8 cellular contexts compared by ENCODE assay signal in the genomic region with DNA sequence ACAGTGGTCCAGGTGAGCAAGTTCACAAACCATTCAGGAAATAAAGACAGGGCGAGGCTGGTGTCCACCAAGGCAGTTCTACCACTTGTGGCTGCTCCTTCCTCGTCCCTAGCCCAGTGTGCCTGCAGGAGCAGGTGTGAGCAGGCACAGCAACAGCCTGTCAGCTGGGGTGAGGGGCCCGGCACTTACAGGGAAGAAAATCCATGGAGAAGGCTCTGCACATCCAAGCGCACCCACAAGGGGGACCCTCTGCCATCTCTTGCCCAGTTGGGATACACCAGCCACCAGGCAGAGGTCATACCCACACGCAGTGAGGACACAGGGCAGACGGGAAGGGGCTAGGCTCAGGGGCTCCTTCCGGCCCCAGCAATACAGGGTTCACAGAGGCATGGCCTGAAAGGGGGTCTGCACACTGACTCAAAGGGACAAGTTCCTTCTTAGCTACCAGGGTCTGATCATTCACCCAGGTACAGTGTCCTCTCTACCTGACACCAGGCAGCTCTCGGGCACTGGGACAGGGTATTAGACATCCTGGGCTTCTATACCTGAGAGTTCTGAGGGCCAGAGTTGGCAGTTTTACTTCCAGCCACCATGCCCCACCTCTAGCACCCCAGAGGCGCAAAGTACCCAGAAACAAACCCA. TPM values are rescaled to one million over a fixed set of nuclear protein-coding genes. Genes with fewer than 3 reads are reported as not detected.
A peak's percentile ranks its signal among the peaks of the same experiment; 100 is the strongest.
DNase-seq lines count a peak whose midpoint lies in the region; ATAC-seq, FAIRE-seq and TF ChIP-seq lines count a peak whose summit lies in the region.

No MANE protein-coding gene starts in this region.

- POLR2A ChIA-PET in K562 (lab: Yijun Ruan, JAX), result interaction anchor here (0.9 to 1.4 kb wide), 3 partner anchors 11 to 74 kb away, joined by 3 to 5 read pairs (median 3); no protein-coding TSS in a partner anchor

- H3K27ac ChIP-seq in K562 (ENCODE audit: extremely low read depth, low read depth, low read length) (no peak overlapping the region), substantia nigra (ENCODE audit: low read depth, low read length, poor library complexity, severe bottlenecking) (peak overlapping the region; percentile 19)

- H3K36me3 Mint-ChIP-seq in immature natural killer cell, result peaks cover 16 to 33% (median 23%) of the 10 kb centered on the region in 3 donors

- no peak for TF ChIP-seq EP300 in K562 (IDR thresholded peaks at IDR 0.05; ENCODE audit: low read length)

- no peak overlapping the region for H3K27ac Mint-ChIP-seq in stimulated activated naive CD8-positive, alpha-beta T cell treated with anti-CD3 and anti-CD28 coated beads, Interleukin-15, amount 100 ng/mL, for 72 hours
- peak overlapping the region; percentile 91 to 98 (median 94) for H3K27ac Mint-ChIP-seq in immature natural killer cell

- H3K4me3 Mint-ChIP-seq in stimulated activated naive CD8-positive, alpha-beta T cell treated with anti-CD3 and anti-CD28 coated beads, Interleukin-15, amount 100 ng/mL, for 72 hours, result no peak overlapping the region
- peak overlapping the region in 4 of 5 donors; percentile 6 to 56 (median 24) for H3K4me3 Mint-ChIP-seq in immature natural killer cell

- in situ Hi-C loops in K562 (cut with MboI), result loop anchor here (10.0 kb wide), 1 partner anchor 443 kb away; the partner anchor contains the start of gene SEC14L5

- no peak overlapping the region for H3K4me3 ChIP-seq in K562

- intact Hi-C loops in K562 (cut with micrococcal nuclease), result no loop called here

- H3K79me2 ChIP-seq in K562 (ENCODE audit: control insufficient read depth, insufficient read depth, low read length), result no peaks in the 10 kb centered on the region

- H3K36me3 ChIP-seq in K562 (ENCODE audit: control insufficient read depth, insufficient read depth, low read length), result peaks cover 64% of the 10 kb centered on the region; the same call in 2 of the 3 replicates

- BruUV-seq in K562 (replicated peaks; lab: Mats Ljungman, UMichigan), result no TSS peak

- 0 out of 2 replicates have a peak, but pooled peaks cover 3% of the 10 kb centered on the region for H4K20me1 ChIP-seq in K562 (replicated peaks; ENCODE audit: control insufficient read depth, insufficient read depth, low read length)

- no peaks in the 10 kb centered on the region for H3K27me3 ChIP-seq in K562 (ENCODE audit: control insufficient read depth in 2 of 2, insufficient read depth in 2 of 2, low read length in 2 of 2)

- H3K9me3 ChIP-seq in K562 (replicated peaks; ENCODE audit: control insufficient read depth, insufficient read depth, low read depth, low read length), result no peaks in the 10 kb centered on the region

- TF ChIP-seq RAD21 in K562 (CRISPR knock-in tag; conservative IDR thresholded peaks at IDR 0.05 in 1 of 2, IDR thresholded peaks at IDR 0.05 in 1 of 2), result peak in 1 of 2 experiments; percentile 43; a peak in 3 of 4 replicates

- peak; percentile 30 for DNase-seq in stimulated activated naive CD8-positive, alpha-beta T cell treated with anti-CD3 and anti-CD28 coated beads, Interleukin-15, Interleukin-2, amounts not matched to agents 100 U/mL and 50 U/mL, for 24 hours
- DNase-seq in stimulated activated naive CD8-positive, alpha-beta T cell treated with anti-CD3 and anti-CD28 coated beads, Interleukin-15, amount 100 ng/mL, for 72 hours, result no peak
- DNase-seq in NCI-H2196 treated with DMSO at 0.1 percent for 48 hours (lab: John Stamatoyannopoulos, UW; ENCODE audit: unreplicated experiment), result peak; percentile 42
- DNase-seq in K562 (ENCODE audit: extremely low read depth in 1 of 4, low spot score in 3 of 4), result peak; percentile 43 to 57 (median 48)
- no peak for DNase-seq in immature natural killer cell
- DNase-seq in substantia nigra (lab: John Stamatoyannopoulos, UW), result peak in 33 of 49 donors; percentile 16 to 68 (median 43)
- no peak for DNase-seq in occipital lobe (lab: John Stamatoyannopoulos, UW)

- TF ChIP-seq POLR2A in K562 (conservative IDR thresholded peaks at IDR 0.05), result no peak

- CTCF ChIA-PET in K562 (lab: Yijun Ruan, JAX; ENCODE audit: low intra/inter-chr PET ratio), result no interaction called here

- peaks cover 68% of the 10 kb centered on the region for H3K4me1 Mint-ChIP-seq in stimulated activated naive CD8-positive, alpha-beta T cell treated with anti-CD3 and anti-CD28 coated beads, Interleukin-15, amount 100 ng/mL, for 72 hours
- peaks cover 72 to 75% of the 10 kb centered on the region in 2 donors for H3K4me1 Mint-ChIP-seq in immature natural killer cell

- H3K9me3 Mint-ChIP-seq in stimulated activated naive CD8-positive, alpha-beta T cell treated with anti-CD3 and anti-CD28 coated beads, Interleukin-15, amount 100 ng/mL, for 72 hours, result no peaks in the 10 kb centered on the region
- H3K9me3 Mint-ChIP-seq in immature natural killer cell, result no peaks in the 10 kb centered on the region

- 0 out of 4 replicates have a peak overlapping the region, but pooled peaks of 1 of the 2 experiments have one; percentile 15 for H3K9ac ChIP-seq in K562 (ENCODE audit: insufficient read depth in 1 of 2, low read depth in 2 of 2, low read length in 2 of 2)

- no peaks in the 10 kb centered on the region for H3K9me1 ChIP-seq in K562 (ENCODE audit: control insufficient read depth, insufficient read depth, low read length)

- H3K4me1 ChIP-seq in K562 (replicated peaks in 1 of 2; ENCODE audit: control insufficient read depth in 2 of 2, insufficient read depth in 2 of 2, low read length in 2 of 2), result peaks cover 0 to 14% of the 10 kb centered on the region in 2 experiments; a peak in 2 of 5 replicates

- no peaks in the 10 kb centered on the region for H3K27me3 Mint-ChIP-seq in stimulated activated naive CD8-positive, alpha-beta T cell treated with anti-CD3 and anti-CD28 coated beads, Interleukin-15, amount 100 ng/mL, for 72 hours
- peaks cover 0 to 5% (median 2%) of the 10 kb centered on the region in 3 donors for H3K27me3 Mint-ChIP-seq in immature natural killer cell (ENCODE audit: low read depth in 3 of 3)

- peak; percentile 19 for FAIRE-seq in K562 (lab: Jason Lieb, UNC)

- H2AFZ ChIP-seq in K562 (ENCODE audit: low read depth, low read length), result no peak overlapping the region

- WGBS in K562 (ENCODE audit: insufficient coverage, low coverage, missing lambda C conversion rate), result 81% methylated on average over 8 of the region's 9 CpGs

- no peak for ATAC-seq in stimulated activated naive CD8-positive, alpha-beta T cell treated with anti-CD3 and anti-CD28 coated beads, Interleukin-15, Interleukin-2, amounts not matched to agents 100 U/mL and 50 U/mL, for 24 hours
- ATAC-seq in stimulated activated naive CD8-positive, alpha-beta T cell treated with anti-CD3 and anti-CD28 coated beads, Interleukin-15, amount 100 ng/mL, for 72 hours, result no peak
- ATAC-seq in K562, result peak; percentile 82
- ATAC-seq in HG03280 (IDR thresholded peaks at IDR 0.05; ENCODE audit: unreplicated experiment), result no peak

- TF ChIP-seq CTCF in K562 (IDR thresholded peaks at IDR 0.05 in 2 of 3, conservative IDR thresholded peaks at IDR 0.05 in 1 of 3; ENCODE audit: insufficient read depth in 2 of 3, low read depth in 1 of 3, low read length in 3 of 3), result peak; percentile 58 to 70 (median 65)

- H3K4me2 ChIP-seq in K562 (ENCODE audit: insufficient read depth, low read length), result no peak overlapping the region

RNA-seq across cellular contexts. Expression of gene CDIP1, which starts 27.0 kb away (rescaled TPM):
- not detected in 2 replicates for total RNA-seq in K562 (2011; cell fraction: chromatin; rRNA removed; ENCODE audit: low replicate concordance)
- not detected in 2 replicates for total RNA-seq in K562 (2011; cell fraction: nucleolus; rRNA removed)
- not detected in 2 replicates for total RNA-seq in K562 (2011; cell fraction: nucleoplasm; rRNA removed)
- total RNA-seq in K562 (2014; rRNA removed) (not detected in 2 replicates), K562 (2014; rRNA removed; fragmentation: Illumina TruSeq; extraction: Trizol) (not detected in 2 replicates), K562 (2015; rRNA removed; fragmentation: Illumina TruSeq; extraction: Trizol) (not detected in 2 replicates), K562 (2021) (0.18 and 0.29 TPM in 2 replicates), occipital lobe (11.1 TPM)
- polyA plus RNA-seq in K562 (2011; rRNA removed) (0.15 TPM in 1 of 2 replicates, not detected in the other), K562 (2014; fragmentation: Illumina TruSeq; extraction: Trizol) (not detected in 2 replicates), K562 (2014; fragmentation: Nextera tagmentation; extraction: Ambion mirVana) (not detected), K562 (2014; rRNA removed) (not detected in 2 replicates), immature natural killer cell (10 to 100 TPM; 26.9 to 51.9 (median 47.8) TPM)
- polyA plus RNA-seq in K562 (2011; cell fraction: cytosol; rRNA removed), result 0.07 TPM in 1 of 2 replicates, not detected in the other
- polyA plus RNA-seq in K562 (2011; cell fraction: nucleus; rRNA removed), result 0.10 and 0.18 TPM in 2 replicates
- 0.31 and 0.54 TPM in 2 replicates for polyA plus RNA-seq in K562 (2012)
- polyA minus RNA-seq in K562 (2011; rRNA and poly(A)+ RNA removed), result not detected in 2 replicates
- polyA minus RNA-seq in K562 (2011; cell fraction: cytosol; rRNA and poly(A)+ RNA removed), result 1.7 TPM in 1 of 2 replicates, not detected in the other
- 0.40 and 1.1 TPM in 2 replicates for polyA minus RNA-seq in K562 (2011; cell fraction: nucleus; rRNA and poly(A)+ RNA removed)

RNA-seq across cellular contexts. Expression of gene HMOX2, which starts 35.4 kb away (rescaled TPM):
- total RNA-seq in K562 (2011; cell fraction: chromatin; rRNA removed; ENCODE audit: low replicate concordance), result 31.3 and 64.7 TPM in 2 replicates
- 39.3 and 41.4 TPM in 2 replicates for total RNA-seq in K562 (2011; cell fraction: nucleolus; rRNA removed)
- total RNA-seq in K562 (2011; cell fraction: nucleoplasm; rRNA removed), result 40.9 and 52.2 TPM in 2 replicates
- 78.6 and 84.7 TPM in 2 replicates for total RNA-seq in K562 (2014; rRNA removed)
- 43.9 and 50.4 TPM in 2 replicates for total RNA-seq in K562 (2014; rRNA removed; fragmentation: Illumina TruSeq; extraction: Trizol)
- 60.0 and 66.7 TPM in 2 replicates for total RNA-seq in K562 (2015; rRNA removed; fragmentation: Illumina TruSeq; extraction: Trizol)
- 57.4 and 63.9 TPM in 2 replicates for total RNA-seq in K562 (2021)
- 55.5 and 55.8 TPM in 2 replicates for polyA plus RNA-seq in K562 (2011; rRNA removed)
- 47.4 and 72.1 TPM in 2 replicates for polyA plus RNA-seq in K562 (2011; cell fraction: cytosol; rRNA removed)
- 28.3 and 31.1 TPM in 2 replicates for polyA plus RNA-seq in K562 (2011; cell fraction: nucleus; rRNA removed)
- polyA plus RNA-seq in K562 (2012), result 55.2 and 61.7 TPM in 2 replicates
- polyA plus RNA-seq in K562 (2014; fragmentation: Illumina TruSeq; extraction: Trizol), result 62.8 and 71.3 TPM in 2 replicates
- polyA plus RNA-seq in K562 (2014; fragmentation: Nextera tagmentation; extraction: Ambion mirVana), result 10 to 100 TPM; 26.8 to 46.3 TPM
- polyA plus RNA-seq in K562 (2014; rRNA removed), result 87.4 and 88.1 TPM in 2 replicates
- 43.3 and 52.3 TPM in 2 replicates for polyA minus RNA-seq in K562 (2011; rRNA and poly(A)+ RNA removed)
- 16.7 and 17.6 TPM in 2 replicates for polyA minus RNA-seq in K562 (2011; cell fraction: cytosol; rRNA and poly(A)+ RNA removed)
- 13.6 and 15.0 TPM in 2 replicates for polyA minus RNA-seq in K562 (2011; cell fraction: nucleus; rRNA and poly(A)+ RNA removed)
- 100 to 1,000 TPM; 130 to 225 (median 196) TPM for polyA plus RNA-seq in immature natural killer cell
- 27.0 TPM for total RNA-seq in occipital lobe

RNA-seq across cellular contexts. Expression of gene NMRAL1, which starts 37.1 kb away (rescaled TPM):
- total RNA-seq in K562 (2011; cell fraction: chromatin; rRNA removed; ENCODE audit: low replicate concordance), result 43.9 and 112 TPM in 2 replicates
- 97.0 and 99.2 TPM in 2 replicates for total RNA-seq in K562 (2011; cell fraction: nucleolus; rRNA removed)
- total RNA-seq in K562 (2011; cell fraction: nucleoplasm; rRNA removed), result 59.2 and 66.6 TPM in 2 replicates
- total RNA-seq in K562 (2014; rRNA removed), result 111 and 116 TPM in 2 replicates
- 22.7 and 31.4 TPM in 2 replicates for total RNA-seq in K562 (2014; rRNA removed; fragmentation: Illumina TruSeq; extraction: Trizol)
- 62.5 and 66.7 TPM in 2 replicates for total RNA-seq in K562 (2015; rRNA removed; fragmentation: Illumina TruSeq; extraction: Trizol)
- total RNA-seq in K562 (2021), result 84.1 and 93.6 TPM in 2 replicates
- polyA plus RNA-seq in K562 (2011; rRNA removed), result 51.1 and 59.7 TPM in 2 replicates
- polyA plus RNA-seq in K562 (2011; cell fraction: cytosol; rRNA removed), result 105 and 154 TPM in 2 replicates
- 56.5 and 83.6 TPM in 2 replicates for polyA plus RNA-seq in K562 (2011; cell fraction: nucleus; rRNA removed)
- polyA plus RNA-seq in K562 (2012), result 64.0 and 95.8 TPM in 2 replicates
- polyA plus RNA-seq in K562 (2014; fragmentation: Illumina TruSeq; extraction: Trizol), result 63.2 and 88.3 TPM in 2 replicates
- 10 to 100 TPM in 1 of 2 experiments, 1 to 10 TPM in 1; 6.3 to 16.8 TPM for polyA plus RNA-seq in K562 (2014; fragmentation: Nextera tagmentation; extraction: Ambion mirVana)
- 83.9 and 90.2 TPM in 2 replicates for polyA plus RNA-seq in K562 (2014; rRNA removed)
- 37.2 and 42.5 TPM in 2 replicates for polyA minus RNA-seq in K562 (2011; rRNA and poly(A)+ RNA removed)
- 39.4 and 52.3 TPM in 2 replicates for polyA minus RNA-seq in K562 (2011; cell fraction: cytosol; rRNA and poly(A)+ RNA removed)
- 24.5 and 26.7 TPM in 2 replicates for polyA minus RNA-seq in K562 (2011; cell fraction: nucleus; rRNA and poly(A)+ RNA removed)
- 10 to 100 TPM; 46.1 to 65.3 (median 60.7) TPM for polyA plus RNA-seq in immature natural killer cell
- 51.2 TPM for total RNA-seq in occipital lobe

RNA-seq across cellular contexts. Expression of gene C16orf96, which starts 44.6 kb away (rescaled TPM):
- not detected in 2 replicates for total RNA-seq in K562 (2011; cell fraction: chromatin; rRNA removed; ENCODE audit: low replicate concordance)
- not detected in 2 replicates for total RNA-seq in K562 (2011; cell fraction: nucleolus; rRNA removed)
- total RNA-seq in K562 (2011; cell fraction: nucleoplasm; rRNA removed), result not detected in 2 replicates
- total RNA-seq in K562 (2014; rRNA removed), result not detected in 2 replicates
- total RNA-seq in K562 (2014; rRNA removed; fragmentation: Illumina TruSeq; extraction: Trizol), result not detected in 2 replicates
- not detected in 2 replicates for total RNA-seq in K562 (2015; rRNA removed; fragmentation: Illumina TruSeq; extraction: Trizol)
- total RNA-seq in K562 (2021), result not detected in 2 replicates
- polyA plus RNA-seq in K562 (2011; rRNA removed), result not detected in 2 replicates
- polyA plus RNA-seq in K562 (2011; cell fraction: cytosol; rRNA removed), result not detected in 2 replicates
- polyA plus RNA-seq in K562 (2011; cell fraction: nucleus; rRNA removed), result not detected in 2 replicates
- polyA plus RNA-seq in K562 (2012), result not detected in 2 replicates
- polyA plus RNA-seq in K562 (2014; fragmentation: Illumina TruSeq; extraction: Trizol), result not detected in 2 replicates
- not detected for polyA plus RNA-seq in K562 (2014; fragmentation: Nextera tagmentation; extraction: Ambion mirVana)
- not detected in 2 replicates for polyA plus RNA-seq in K562 (2014; rRNA removed)
- not detected in 2 replicates for polyA minus RNA-seq in K562 (2011; rRNA and poly(A)+ RNA removed)
- not detected in 2 replicates for polyA minus RNA-seq in K562 (2011; cell fraction: cytosol; rRNA and poly(A)+ RNA removed)
- not detected in 2 replicates for polyA minus RNA-seq in K562 (2011; cell fraction: nucleus; rRNA and poly(A)+ RNA removed)
- not detected for polyA plus RNA-seq in immature natural killer cell
- total RNA-seq in occipital lobe, result not detected

Comparison
In these comparisons a context has a peak if more than half of its experiments do, and no peak if none do; other contexts are left out.
1. DNase-seq: peak in stimulated activated naive CD8-positive, alpha-beta T cell treated with anti-CD3 and anti-CD28 coated beads, Interleukin-15, Interleukin-2, amounts not matched to agents 100 U/mL and 50 U/mL, for 24 hours (single experiment), NCI-H2196 treated with DMSO at 0.1 percent for 48 hours (single experiment), K562 (4 of 4) and substantia nigra (33 of 49); none in stimulated activated naive CD8-positive, alpha-beta T cell treated with anti-CD3 and anti-CD28 coated beads, Interleukin-15, amount 100 ng/mL, for 72 hours (0 of 2), immature natural killer cell (0 of 3) and occipital lobe (single experiment).
2. H3K27ac Mint-ChIP-seq: peak in immature natural killer cell (6 of 6); none in stimulated activated naive CD8-positive, alpha-beta T cell treated with anti-CD3 and anti-CD28 coated beads, Interleukin-15, amount 100 ng/mL, for 72 hours (0 of 2).
3. H3K4me3 Mint-ChIP-seq: peak in immature natural killer cell (4 of 5); none in stimulated activated naive CD8-positive, alpha-beta T cell treated with anti-CD3 and anti-CD28 coated beads, Interleukin-15, amount 100 ng/mL, for 72 hours (0 of 2).